11 cellular contexts compared by ENCODE assay signal in genomic region chr1:212430416-212430815, GRCh38.
"Had no signal": no experiment of that assay in that cellular context is flagged by ENCODE, and none has a peak within 500 bp of the region (broad histone marks: within the 10 kb centered on the region; RNA-seq: fewer than 3 reads in every experiment).

No MANE protein-coding gene starts in this region.

- DNase-seq: activated CD4-positive, alpha-beta T cell treated with anti-CD3 and anti-CD28 coated beads, Interleukin-2, amount 10 ng/mL, durations not matched to agents 7 days and 5 days; activated CD4-positive, CD25-positive, alpha-beta regulatory T cell; activated CD8-positive, alpha-beta memory T cell treated with anti-CD3 and anti-CD28 coated beads for 24 hours; activated gamma-delta T cell treated with Interleukin-2 at 50 U/mL for 16 hours; foreskin melanocyte; natural killer cell; nucleus accumbens; stimulated activated CD4-positive, alpha-beta T cell treated with anti-CD3 and anti-CD28 coated beads, Interleukin-15, amount 100 ng/mL, for 24 hours; stimulated activated CD4-positive, alpha-beta T cell treated with anti-CD3 and anti-CD28 coated beads, Interleukin-4, amount 100 ng/mL, for 1 hour; stimulated activated naive CD4-positive, alpha-beta T cell; SW 1271 had no signal
